In genomic region chr20:7748624-7749023, GRCh38 we compare ENCODE assay signal across 27 cellular contexts.
"Had no signal": no experiment of that assay in that cellular context is flagged by ENCODE, and none has a peak within 500 bp of the region (broad histone marks: within the 10 kb centered on the region; RNA-seq: fewer than 3 reads in every experiment).

No MANE protein-coding gene starts in this region.

- DNase-seq: colonic mucosa; cortex of kidney; dermis blood vessel endothelial cell; dorsolateral prefrontal cortex; effector CD4-positive, alpha-beta T cell; effector CD8-positive, alpha-beta T cell; effector memory CD4-positive, alpha-beta T cell; effector memory CD8-positive, alpha-beta T cell; endodermal cell; erythroblast; esophagus squamous epithelium; foreskin fibroblast; foreskin keratinocyte; foreskin melanocyte; gastrocnemius medialis; glutamatergic neuron; head of caudate nucleus; heart left ventricle had no signal

- H3K9me3 ChIP-seq: colonic mucosa, gastrocnemius medialis, gastroesophageal sphincter had no signal

- H3K27ac ChIP-seq: colonic mucosa, coronary artery, dorsolateral prefrontal cortex, epithelial cell of prostate, esophagus muscularis mucosa, esophagus squamous epithelium, foreskin keratinocyte, gastrocnemius medialis, gastroesophageal sphincter, heart left ventricle had no signal

- H3K4me3 ChIP-seq: colonic mucosa, coronary artery, dorsolateral prefrontal cortex, esophagus muscularis mucosa, esophagus squamous epithelium, gastrocnemius medialis, gastroesophageal sphincter, heart left ventricle had no signal

- H3K9me3 Mint-ChIP-seq: dendritic cell treated with granulocyte-macrophage colony-stimulating factor and Interleukin-4, amounts not matched to agents 40 ng/mL and 50 ng/mL, for 4 days had no signal

- FAIRE-seq: colon, endometrium, endothelial cell of umbilical vein had no signal

- H3K36me3 ChIP-seq: colonic mucosa, esophagus muscularis mucosa, esophagus squamous epithelium, gastrocnemius medialis, gastroesophageal sphincter, heart left ventricle had no signal

- H3K4me1 ChIP-seq: colonic mucosa, esophagus muscularis mucosa, esophagus squamous epithelium, foreskin keratinocyte, gastrocnemius medialis, gastroesophageal sphincter, heart left ventricle had no signal

- H3K4me3 Mint-ChIP-seq: dendritic cell treated with granulocyte-macrophage colony-stimulating factor and Interleukin-4, amounts not matched to agents 40 ng/mL and 50 ng/mL, for 4 days; effector memory CD8-positive, alpha-beta T cell; endodermal cell had no signal

- H3K27me3 Mint-ChIP-seq: dendritic cell treated with granulocyte-macrophage colony-stimulating factor and Interleukin-4, amounts not matched to agents 40 ng/mL and 50 ng/mL, for 4 days; effector memory CD8-positive, alpha-beta T cell had no signal

- H3K27ac Mint-ChIP-seq: dendritic cell treated with granulocyte-macrophage colony-stimulating factor and Interleukin-4, amounts not matched to agents 40 ng/mL and 50 ng/mL, for 4 days; effector memory CD8-positive, alpha-beta T cell; endodermal cell had no signal

- H3K4me1 Mint-ChIP-seq: endodermal cell had no signal

- ATAC-seq: effector memory CD8-positive, alpha-beta T cell; esophagus mucosa; foreskin keratinocyte; gastrocnemius medialis; gastroesophageal sphincter; heart left ventricle had no signal

- H3K27me3 ChIP-seq: colonic mucosa, dorsolateral prefrontal cortex, esophagus muscularis mucosa, esophagus squamous epithelium, foreskin keratinocyte, gastrocnemius medialis, gastroesophageal sphincter, heart left ventricle had no signal
